ENCODE assay signal across 1 cellular context in the genomic region with DNA sequence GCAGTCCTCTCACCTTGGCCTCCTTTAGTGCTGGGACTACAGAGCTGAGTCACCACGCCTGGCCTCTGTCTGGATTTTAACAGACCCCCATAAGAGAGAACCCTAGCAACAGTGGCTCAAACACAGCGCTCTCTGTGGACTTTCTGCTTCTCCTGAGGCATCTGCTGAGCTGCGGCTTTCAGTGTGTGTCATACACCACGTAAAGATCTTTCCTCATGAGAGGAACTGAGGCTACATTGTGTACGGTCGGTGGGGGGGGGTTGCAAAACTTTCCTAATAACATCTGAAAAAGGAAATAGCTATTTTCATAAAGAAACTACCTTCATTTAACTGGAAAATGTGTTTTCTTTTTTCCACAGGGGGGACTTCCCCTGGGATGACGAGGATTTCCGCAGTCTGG.
TF ChIP-seq lines count a peak whose summit lies in the region.

No MANE protein-coding gene starts in this region.

TF ChIP-seq in HepG2, 621 proteins besides CTCF, POLR2A, EP300 and RAD21:
- TF ChIP-seq ZNF674 (CRISPR knock-in tag; IDR thresholded peaks at IDR 0.05; ENCODE audit: low read depth): no peak
- no peak for TF ChIP-seq ZNF12 (CRISPR knock-in tag; IDR thresholded peaks at IDR 0.05)
- TF ChIP-seq, protein P1, sequence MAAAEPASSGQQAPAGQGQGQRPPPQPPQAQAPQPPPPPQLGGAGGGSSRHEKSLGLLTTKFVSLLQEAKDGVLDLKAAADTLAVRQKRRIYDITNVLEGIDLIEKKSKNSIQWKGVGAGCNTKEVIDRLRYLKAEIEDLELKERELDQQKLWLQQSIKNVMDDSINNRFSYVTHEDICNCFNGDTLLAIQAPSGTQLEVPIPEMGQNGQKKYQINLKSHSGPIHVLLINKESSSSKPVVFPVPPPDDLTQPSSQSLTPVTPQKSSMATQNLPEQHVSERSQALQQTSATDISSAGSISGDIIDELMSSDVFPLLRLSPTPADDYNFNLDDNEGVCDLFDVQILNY (CRISPR knock-in tag; conservative IDR thresholded peaks at IDR 0.05): no peak
- TF ChIP-seq SP2 (CRISPR knock-in tag; IDR thresholded peaks at IDR 0.05): no peak
- TF ChIP-seq ZNF569 (CRISPR knock-in tag; IDR thresholded peaks at IDR 0.05; ENCODE audit: borderline replicate concordance): no peak
- no peak for TF ChIP-seq ZMYM4 (CRISPR knock-in tag; IDR thresholded peaks at IDR 0.05)
